ENCODE assay signal across 13 cellular contexts in the genomic region with DNA sequence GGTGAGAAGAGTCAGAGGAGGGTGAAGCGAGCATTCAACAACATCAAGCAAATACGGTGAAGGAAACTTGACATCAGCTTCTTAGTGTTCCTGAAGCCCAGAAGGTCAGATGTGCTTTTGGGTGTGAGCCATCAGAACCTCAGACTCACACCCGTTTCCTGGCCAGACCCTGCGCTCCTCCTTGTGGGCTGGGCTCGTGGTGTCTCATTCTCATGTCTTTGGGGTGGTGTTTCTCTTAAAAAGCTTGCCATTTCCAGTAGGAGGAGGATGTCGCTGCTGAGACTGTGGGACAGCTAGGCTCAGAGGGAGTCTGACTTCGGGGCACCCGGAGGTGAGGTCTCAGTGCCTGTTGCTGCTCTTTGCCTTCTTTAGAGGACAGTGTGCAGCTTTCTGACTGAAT. TPM values are rescaled to one million over a fixed set of nuclear protein-coding genes. Genes with fewer than 3 reads are reported as not detected.
DNase-seq lines count a peak whose midpoint lies in the region; ATAC-seq, FAIRE-seq and TF ChIP-seq lines count a peak whose summit lies in the region.
"Had no signal": no experiment of that assay in that cellular context is flagged by ENCODE, and none has a peak within 500 bp of the region (broad histone marks: within the 10 kb centered on the region; RNA-seq: fewer than 3 reads in every experiment).

No MANE protein-coding gene starts in this region.

- TF ChIP-seq POLR2A in GM12891 (IDR thresholded peaks at IDR 0.05; ENCODE audit: low read depth, low read length): no peak

- CTCF ChIA-PET in activated CD8-positive, alpha-beta T cell treated with anti-CD3 and anti-CD28 coated beads for 36 hours (lab: Charles Lee): interaction anchor here (3.3 kb wide), 1 partner anchor 12 kb away, joined by 10 read pairs; no protein-coding TSS in a partner anchor

- no peaks in the 10 kb centered on the region for H3K36me3 Mint-ChIP-seq in activated CD8-positive, alpha-beta T cell treated with anti-CD3 and anti-CD28 coated beads for 36 hours (ENCODE audit: low read depth)
- H3K36me3 Mint-ChIP-seq in stimulated activated memory B cell treated with anti-CD40 and anti-IgM and Interleukin-4, amounts not matched to agents 10 μg/mL and 1 μg/mL and 100 μg/mL, for 72 hours: peaks cover 45% of the 10 kb centered on the region
- H3K36me3 Mint-ChIP-seq: mesothelial cell of epicardium, WTC11 had no signal

- intact Hi-C loops in activated CD8-positive, alpha-beta T cell treated with anti-CD3 and anti-CD28 coated beads for 36 hours (cut with micrococcal nuclease): no loop called here
- intact Hi-C loops in left ventricle myocardium inferior (cut with micrococcal nuclease): no loop called here

- peaks cover 38% of the 10 kb centered on the region for H3K4me1 ChIP-seq in left ventricle myocardium inferior

- peak overlapping the region; percentile 65 for H3K27ac ChIP-seq in left ventricle myocardium inferior (replicated peaks)
- H3K27ac ChIP-seq: adrenal gland had no signal

- no peak for DNase-seq in GM12891 (ENCODE audit: insufficient read length, low spot score)
- peak; percentile 58 for DNase-seq in activated CD8-positive, alpha-beta T cell treated with anti-CD3 and anti-CD28 coated beads for 36 hours
- peak; percentile 32 for DNase-seq in left ventricle myocardium inferior
- no peak for DNase-seq in germinal center (ENCODE audit: low spot score)
- DNase-seq in NCI-H526 (lab: John Stamatoyannopoulos, UW): no peak
- DNase-seq: hypothalamus, NCI-H1048, NCI-H524 treated with DMSO at 0.1 percent for 48 hours had no signal

- H3K4me3 ChIP-seq in left ventricle myocardium inferior: peak overlapping the region; percentile 25
- H3K4me3 ChIP-seq: adrenal gland had no signal

- ATAC-seq in activated CD8-positive, alpha-beta T cell treated with anti-CD3 and anti-CD28 coated beads for 36 hours: peak; percentile 80
- ATAC-seq in stimulated activated memory B cell treated with anti-CD40 and anti-IgM and Interleukin-4, amounts not matched to agents 10 μg/mL and 1 μg/mL and 100 μg/mL, for 72 hours: peak; percentile 49
- ATAC-seq in GM18517 (IDR thresholded peaks at IDR 0.05; ENCODE audit: unreplicated experiment): no peak
- ATAC-seq: WTC11 had no signal

- peaks cover 38% of the 10 kb centered on the region for H3K4me1 Mint-ChIP-seq in activated CD8-positive, alpha-beta T cell treated with anti-CD3 and anti-CD28 coated beads for 36 hours (ENCODE audit: low read depth)
- peaks cover 93% of the 10 kb centered on the region for H3K4me1 Mint-ChIP-seq in stimulated activated memory B cell treated with anti-CD40 and anti-IgM and Interleukin-4, amounts not matched to agents 10 μg/mL and 1 μg/mL and 100 μg/mL, for 72 hours

- H3K4me3 Mint-ChIP-seq in activated CD8-positive, alpha-beta T cell treated with anti-CD3 and anti-CD28 coated beads for 36 hours: no peak overlapping the region
- H3K4me3 Mint-ChIP-seq in stimulated activated memory B cell treated with anti-CD40 and anti-IgM and Interleukin-4, amounts not matched to agents 10 μg/mL and 1 μg/mL and 100 μg/mL, for 72 hours: no peak overlapping the region
- H3K4me3 Mint-ChIP-seq: mesothelial cell of epicardium, WTC11 had no signal

- POLR2A ChIA-PET in activated CD8-positive, alpha-beta T cell treated with anti-CD3 and anti-CD28 coated beads for 36 hours (lab: Charles Lee): no interaction called here

- peak; percentile 45 for FAIRE-seq in GM12891 (lab: Jason Lieb, UNC)

- no peaks in the 10 kb centered on the region for H3K27me3 ChIP-seq in left ventricle myocardium inferior (ENCODE audit: low read depth)
- H3K27me3 ChIP-seq: adrenal gland had no signal

- TF ChIP-seq CTCF in activated CD8-positive, alpha-beta T cell treated with anti-CD3 and anti-CD28 coated beads for 36 hours (IDR thresholded peaks at IDR 0.05): no peak
- TF ChIP-seq CTCF in left ventricle myocardium inferior (IDR thresholded peaks at IDR 0.05; ENCODE audit: borderline replicate concordance): no peak

- H3K9me3 ChIP-seq in left ventricle myocardium inferior (replicated peaks): no peaks in the 10 kb centered on the region
- H3K9me3 ChIP-seq: adrenal gland had no signal

- no peaks in the 10 kb centered on the region for H3K36me3 ChIP-seq in left ventricle myocardium inferior
- H3K36me3 ChIP-seq: adrenal gland had no signal

- no peak overlapping the region for H3K27ac Mint-ChIP-seq in activated CD8-positive, alpha-beta T cell treated with anti-CD3 and anti-CD28 coated beads for 36 hours
- peak overlapping the region; percentile 16 for H3K27ac Mint-ChIP-seq in stimulated activated memory B cell treated with anti-CD40 and anti-IgM and Interleukin-4, amounts not matched to agents 10 μg/mL and 1 μg/mL and 100 μg/mL, for 72 hours
- H3K27ac Mint-ChIP-seq: WTC11 had no signal

- H3K27me3 Mint-ChIP-seq in activated CD8-positive, alpha-beta T cell treated with anti-CD3 and anti-CD28 coated beads for 36 hours: peaks cover 2% of the 10 kb centered on the region
- no peaks in the 10 kb centered on the region for H3K27me3 Mint-ChIP-seq in stimulated activated memory B cell treated with anti-CD40 and anti-IgM and Interleukin-4, amounts not matched to agents 10 μg/mL and 1 μg/mL and 100 μg/mL, for 72 hours

- H3K9me3 Mint-ChIP-seq in activated CD8-positive, alpha-beta T cell treated with anti-CD3 and anti-CD28 coated beads for 36 hours: no peaks in the 10 kb centered on the region
- no peaks in the 10 kb centered on the region for H3K9me3 Mint-ChIP-seq in stimulated activated memory B cell treated with anti-CD40 and anti-IgM and Interleukin-4, amounts not matched to agents 10 μg/mL and 1 μg/mL and 100 μg/mL, for 72 hours
- H3K9me3 Mint-ChIP-seq: mesothelial cell of epicardium, WTC11 had no signal

TF ChIP-seq in GM12891, 5 proteins besides CTCF, POLR2A, EP300 and RAD21:
- TF ChIP-seq POU2F2 (IDR thresholded peaks at IDR 0.05; ENCODE audit: low read depth, low read length): no peak
- no peak for TF ChIP-seq POLR2AphosphoS5 (IDR thresholded peaks at IDR 0.05; ENCODE audit: low read depth, low read length)
- no peak for TF ChIP-seq PAX5 (IDR thresholded peaks at IDR 0.05; ENCODE audit: insufficient read depth, low read length, severe bottlenecking)
- TF ChIP-seq TAF1 (IDR thresholded peaks at IDR 0.05; ENCODE audit: low read depth, low read length): no peak
- TF ChIP-seq SPI1 (IDR thresholded peaks at IDR 0.05; ENCODE audit: low read depth, low read length): no peak

RNA-seq across cellular contexts. Expression of a gene that starts 24.2 kb away (rescaled TPM):
- polyA plus RNA-seq in GM12891 (2012; ENCODE audit: low read depth, missing spikeins): 32.9 TPM
- total RNA-seq in activated CD8-positive, alpha-beta T cell treated with anti-CD3 and anti-CD28 coated beads for 36 hours: 10 to 100 TPM; 13.3 to 14.2 TPM
- total RNA-seq in left ventricle myocardium inferior: 19.2 TPM

RNA-seq across cellular contexts. Expression of a gene that starts 52.7 kb away (rescaled TPM):
- polyA plus RNA-seq in GM12891 (2012; ENCODE audit: low read depth, missing spikeins): 0.14 TPM
- not detected for total RNA-seq in activated CD8-positive, alpha-beta T cell treated with anti-CD3 and anti-CD28 coated beads for 36 hours
- 7.3 TPM for total RNA-seq in left ventricle myocardium inferior
- total RNA-seq: WTC11 had no signal

Comparison
In these comparisons a context has a peak if more than half of its experiments do, and no peak if none do; other contexts are left out.
1. DNase-seq: peak in activated CD8-positive, alpha-beta T cell treated with anti-CD3 and anti-CD28 coated beads for 36 hours (single experiment) and left ventricle myocardium inferior (single experiment); none in GM12891 (single experiment), germinal center (single experiment) and NCI-H526 (0 of 2).